8 cellular contexts compared by ENCODE assay signal in genomic region chr19:58406818-58407657, GRCh38. TPM values are rescaled to one million over a fixed set of nuclear protein-coding genes. Genes with fewer than 3 reads are reported as not detected.
A peak's percentile ranks its signal among the peaks of the same experiment; 100 is the strongest.
DNase-seq lines count a peak whose midpoint lies in the region; ATAC-seq and TF ChIP-seq lines count a peak whose summit lies in the region.

No MANE protein-coding gene starts in this region.

- no peak overlapping the region for H2AFZ ChIP-seq in hepatocyte

- TF ChIP-seq CTCF in WERI-Rb-1 (IDR thresholded peaks at IDR 0.05; ENCODE audit: low read depth, low read length) (peak; percentile 28; the same call in 1 of the 2 replicates), hepatocyte (IDR thresholded peaks at IDR 0.05; ENCODE audit: poor library complexity) (peak; percentile 35)

- no peak overlapping the region for H3K27ac ChIP-seq in WERI-Rb-1
- H3K27ac ChIP-seq in hepatocyte = peak overlapping the region; percentile 95
- H3K27ac ChIP-seq in thymus (ENCODE audit: low read depth) = no peak overlapping the region

- no peaks in the 10 kb centered on the region for H3K27me3 ChIP-seq in WERI-Rb-1 (ENCODE audit: insufficient read depth, low read depth, severe bottlenecking)
- H3K27me3 ChIP-seq in hepatocyte = no peaks in the 10 kb centered on the region
- H3K27me3 ChIP-seq in thymus (ENCODE audit: control insufficient read depth, insufficient read depth) = no peaks in the 10 kb centered on the region

- H3K4me1 Mint-ChIP-seq in activated CD8-positive, alpha-beta memory T cell treated with anti-CD3 and anti-CD28 coated beads, Interleukin-2, amount 10 ng/mL, durations not matched to agents 7 days and 5 days = peaks cover 42% of the 10 kb centered on the region

- CTCF ChIA-PET in activated CD8-positive, alpha-beta memory T cell treated with anti-CD3 and anti-CD28 coated beads, Interleukin-2, amount 10 ng/mL, durations not matched to agents 7 days and 5 days (lab: Charles Lee) = no interaction called here

- DNase-seq in activated CD8-positive, alpha-beta memory T cell treated with anti-CD3 and anti-CD28 coated beads, Interleukin-2, amount 10 ng/mL, durations not matched to agents 7 days and 5 days = no peak
- no peak for DNase-seq in activated CD8-positive, alpha-beta memory T cell treated with anti-CD3 and anti-CD28 coated beads, Interleukin-2, amount 50 U/mL, for 4 hours
- DNase-seq in WERI-Rb-1 = no peak
- DNase-seq in hepatocyte (ENCODE audit: low spot score) = peak; percentile 26
- no peak for DNase-seq in AG08395 (ENCODE audit: low spot score)
- no peak for DNase-seq in medulla oblongata (ENCODE audit: extremely low spot score)
- no peak for DNase-seq in NCI-H524 treated with DMSO at 0.1 percent for 48 hours (lab: John Stamatoyannopoulos, UW)

- peak overlapping the region; percentile 93 for H3K27ac Mint-ChIP-seq in activated CD8-positive, alpha-beta memory T cell treated with anti-CD3 and anti-CD28 coated beads, Interleukin-2, amount 10 ng/mL, durations not matched to agents 7 days and 5 days

- peaks cover 3% of the 10 kb centered on the region for H3K36me3 Mint-ChIP-seq in activated CD8-positive, alpha-beta memory T cell treated with anti-CD3 and anti-CD28 coated beads, Interleukin-2, amount 10 ng/mL, durations not matched to agents 7 days and 5 days

- H3K9me2 ChIP-seq in hepatocyte (replicated peaks; ENCODE audit: insufficient read depth) = no peaks in the 10 kb centered on the region

- H3K9me3 ChIP-seq in WERI-Rb-1 (ENCODE audit: severe bottlenecking) = no peaks in the 10 kb centered on the region
- no peaks in the 10 kb centered on the region for H3K9me3 ChIP-seq in hepatocyte (ENCODE audit: low read depth)
- no peaks in the 10 kb centered on the region for H3K9me3 ChIP-seq in thymus (ENCODE audit: control insufficient read depth)

- peak overlapping the region; percentile 90 for H3K4me2 ChIP-seq in hepatocyte

- H3K36me3 ChIP-seq in WERI-Rb-1 (peaks cover 6% of the 10 kb centered on the region), hepatocyte (replicated peaks; ENCODE audit: insufficient read depth, low read depth) (no peaks in the 10 kb centered on the region), thymus (ENCODE audit: control insufficient read depth, insufficient read depth) (no peaks in the 10 kb centered on the region)

- H3K4me3 Mint-ChIP-seq in activated CD8-positive, alpha-beta memory T cell treated with anti-CD3 and anti-CD28 coated beads, Interleukin-2, amount 10 ng/mL, durations not matched to agents 7 days and 5 days = peak overlapping the region; percentile 96

- H3K4me1 ChIP-seq in hepatocyte (ENCODE audit: insufficient read depth) (peaks cover 10% of the 10 kb centered on the region), thymus (ENCODE audit: control insufficient read depth, insufficient read depth, low read length) (peaks cover 20% of the 10 kb centered on the region)

- no peaks in the 10 kb centered on the region for H3K9me3 Mint-ChIP-seq in activated CD8-positive, alpha-beta memory T cell treated with anti-CD3 and anti-CD28 coated beads, Interleukin-2, amount 10 ng/mL, durations not matched to agents 7 days and 5 days (ENCODE audit: low read depth)

- H4K20me1 ChIP-seq in hepatocyte (ENCODE audit: insufficient read depth, poor library complexity, severe bottlenecking) = no peaks in the 10 kb centered on the region

- no peak for ATAC-seq in activated CD8-positive, alpha-beta memory T cell treated with anti-CD3 and anti-CD28 coated beads, Interleukin-2, amount 10 ng/mL, durations not matched to agents 7 days and 5 days

- WGBS in hepatocyte (ENCODE audit: low lambda C conversion rate, missing lambda C conversion rate) = 83% methylated on average over 10 of the region's 10 CpGs
- 91% methylated on average over 10 of the region's 10 CpGs for WGBS in thymus

- H3K4me3 ChIP-seq in WERI-Rb-1 (ENCODE audit: low read depth, low read length) (peak overlapping the region; percentile 69), hepatocyte (peak overlapping the region; percentile 61), thymus (ENCODE audit: low read length) (peak overlapping the region; percentile 88)

- peaks cover 48% of the 10 kb centered on the region for H3K79me2 ChIP-seq in hepatocyte

- no peaks in the 10 kb centered on the region for H3K27me3 Mint-ChIP-seq in activated CD8-positive, alpha-beta memory T cell treated with anti-CD3 and anti-CD28 coated beads, Interleukin-2, amount 10 ng/mL, durations not matched to agents 7 days and 5 days

RNA-seq across cellular contexts. Expression of gene ZNF584, which starts 1.4 kb away (rescaled TPM):
- 10 to 100 TPM in 1 of 2 experiments, 1 to 10 TPM in 1; 7.8 to 11.2 TPM for total RNA-seq in activated CD8-positive, alpha-beta memory T cell treated with anti-CD3 and anti-CD28 coated beads, Interleukin-2, amount 10 ng/mL, durations not matched to agents 7 days and 5 days
- 4.5 and 5.5 TPM in 2 replicates for total RNA-seq in hepatocyte
- polyA plus RNA-seq in hepatocyte (4.5 and 7.9 TPM in 2 replicates), thymus (5.2 TPM)

RNA-seq across cellular contexts. Expression of gene RNF225, which starts 11.6 kb away (rescaled TPM):
- total RNA-seq in activated CD8-positive, alpha-beta memory T cell treated with anti-CD3 and anti-CD28 coated beads, Interleukin-2, amount 10 ng/mL, durations not matched to agents 7 days and 5 days = under 1 TPM; 0.61 to 0.70 TPM
- total RNA-seq in hepatocyte = not detected in 2 replicates
- 0.47 TPM in 1 of 2 replicates, not detected in the other for polyA plus RNA-seq in hepatocyte
- not detected for polyA plus RNA-seq in thymus

RNA-seq across cellular contexts. Expression of gene RPS5, which starts 20.0 kb away (rescaled TPM):
- total RNA-seq in activated CD8-positive, alpha-beta memory T cell treated with anti-CD3 and anti-CD28 coated beads, Interleukin-2, amount 10 ng/mL, durations not matched to agents 7 days and 5 days = 1,000 to 10,000 TPM in 1 of 2 experiments, 100 to 1,000 TPM in 1; 914 to 1,022 TPM
- total RNA-seq in hepatocyte = 1,644 and 2,420 TPM in 2 replicates
- polyA plus RNA-seq in hepatocyte (562 and 565 TPM in 2 replicates), thymus (942 TPM)

RNA-seq across cellular contexts. Expression of gene ZNF837, which starts 26.2 kb away (rescaled TPM):
- 1 to 10 TPM in 1 of 2 experiments, under 1 TPM in 1; 0.98 to 1.2 TPM for total RNA-seq in activated CD8-positive, alpha-beta memory T cell treated with anti-CD3 and anti-CD28 coated beads, Interleukin-2, amount 10 ng/mL, durations not matched to agents 7 days and 5 days
- total RNA-seq in hepatocyte = 5.0 and 5.9 TPM in 2 replicates
- 5.4 and 9.7 TPM in 2 replicates for polyA plus RNA-seq in hepatocyte
- 2.9 TPM for polyA plus RNA-seq in thymus

RNA-seq across cellular contexts. Expression of gene ZNF132, which starts 32.9 kb away (rescaled TPM):
- 1 to 10 TPM; 5.4 to 5.8 TPM for total RNA-seq in activated CD8-positive, alpha-beta memory T cell treated with anti-CD3 and anti-CD28 coated beads, Interleukin-2, amount 10 ng/mL, durations not matched to agents 7 days and 5 days
- 1.0 and 1.5 TPM in 2 replicates for total RNA-seq in hepatocyte
- polyA plus RNA-seq in hepatocyte (0.35 and 0.95 TPM in 2 replicates), thymus (1.6 TPM)
